2 cellular contexts compared by ENCODE assay signal in the genomic region with DNA sequence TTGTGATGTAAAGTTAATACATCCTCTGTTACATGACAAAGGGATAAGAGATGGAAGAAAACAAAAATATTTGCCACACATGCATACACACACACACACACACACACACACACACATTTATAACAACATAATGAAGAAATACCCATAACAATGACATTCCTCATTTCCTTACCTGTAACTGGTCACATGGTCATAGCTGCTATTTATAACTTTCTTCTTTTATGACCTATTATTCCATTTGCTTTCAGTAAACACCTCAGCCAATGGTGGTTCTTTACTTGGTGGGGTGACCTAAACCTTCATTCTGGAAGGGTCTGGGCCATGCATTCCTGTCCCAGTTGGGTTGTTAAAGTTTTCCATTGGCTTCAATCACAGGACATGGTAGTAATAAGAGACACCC.
TF ChIP-seq lines count a peak whose summit lies in the region.

No MANE protein-coding gene starts in this region.

TF ChIP-seq in SK-N-SH, 30 proteins besides CTCF, POLR2A, EP300 and RAD21 (continued from another document):
- TF ChIP-seq ELF1 (IDR thresholded peaks at IDR 0.05) (no peak), SMC3 (IDR thresholded peaks at IDR 0.05; ENCODE audit: low read depth, low read length) (no peak), RXRA (IDR thresholded peaks at IDR 0.05; ENCODE audit: borderline replicate concordance, low read depth) (no peak), RFX5 (IDR thresholded peaks at IDR 0.05; ENCODE audit: low read length) (no peak), RCOR1 (IDR thresholded peaks at IDR 0.05; ENCODE audit: low read length) (no peak), CHD2 (IDR thresholded peaks at IDR 0.05; ENCODE audit: low read length, partially characterized antibody) (no peak), MXI1 (IDR thresholded peaks at IDR 0.05; ENCODE audit: low read depth, low read length) (no peak), JUND (IDR thresholded peaks at IDR 0.05) (no peak), SIN3A (IDR thresholded peaks at IDR 0.05; ENCODE audit: borderline replicate concordance, low read depth, low read length) (no peak), TCF12 (IDR thresholded peaks at IDR 0.05) (no peak), FOXM1 (IDR thresholded peaks at IDR 0.05; ENCODE audit: low read depth) (no peak)
- TF ChIP-seq, protein P1, sequence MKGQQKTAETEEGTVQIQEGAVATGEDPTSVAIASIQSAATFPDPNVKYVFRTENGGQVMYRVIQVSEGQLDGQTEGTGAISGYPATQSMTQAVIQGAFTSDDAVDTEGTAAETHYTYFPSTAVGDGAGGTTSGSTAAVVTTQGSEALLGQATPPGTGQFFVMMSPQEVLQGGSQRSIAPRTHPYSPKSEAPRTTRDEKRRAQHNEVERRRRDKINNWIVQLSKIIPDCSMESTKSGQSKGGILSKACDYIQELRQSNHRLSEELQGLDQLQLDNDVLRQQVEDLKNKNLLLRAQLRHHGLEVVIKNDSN (IDR thresholded peaks at IDR 0.05; ENCODE audit: borderline replicate concordance, low read depth): no peak
- TF ChIP-seq, protein P2, sequence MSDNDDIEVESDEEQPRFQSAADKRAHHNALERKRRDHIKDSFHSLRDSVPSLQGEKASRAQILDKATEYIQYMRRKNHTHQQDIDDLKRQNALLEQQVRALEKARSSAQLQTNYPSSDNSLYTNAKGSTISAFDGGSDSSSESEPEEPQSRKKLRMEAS (IDR thresholded peaks at IDR 0.05; ENCODE audit: low read depth): no peak
- TF ChIP-seq, protein P3, sequence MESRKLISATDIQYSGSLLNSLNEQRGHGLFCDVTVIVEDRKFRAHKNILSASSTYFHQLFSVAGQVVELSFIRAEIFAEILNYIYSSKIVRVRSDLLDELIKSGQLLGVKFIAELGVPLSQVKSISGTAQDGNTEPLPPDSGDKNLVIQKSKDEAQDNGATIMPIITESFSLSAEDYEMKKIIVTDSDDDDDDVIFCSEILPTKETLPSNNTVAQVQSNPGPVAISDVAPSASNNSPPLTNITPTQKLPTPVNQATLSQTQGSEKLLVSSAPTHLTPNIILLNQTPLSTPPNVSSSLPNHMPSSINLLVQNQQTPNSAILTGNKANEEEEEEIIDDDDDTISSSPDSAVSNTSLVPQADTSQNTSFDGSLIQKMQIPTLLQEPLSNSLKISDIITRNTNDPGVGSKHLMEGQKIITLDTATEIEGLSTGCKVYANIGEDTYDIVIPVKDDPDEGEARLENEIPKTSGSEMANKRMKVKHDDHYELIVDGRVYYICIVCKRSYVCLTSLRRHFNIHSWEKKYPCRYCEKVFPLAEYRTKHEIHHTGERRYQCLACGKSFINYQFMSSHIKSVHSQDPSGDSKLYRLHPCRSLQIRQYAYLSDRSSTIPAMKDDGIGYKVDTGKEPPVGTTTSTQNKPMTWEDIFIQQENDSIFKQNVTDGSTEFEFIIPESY (IDR thresholded peaks at IDR 0.05; ENCODE audit: borderline replicate concordance, low read depth): no peak
- TF ChIP-seq, protein P4, sequence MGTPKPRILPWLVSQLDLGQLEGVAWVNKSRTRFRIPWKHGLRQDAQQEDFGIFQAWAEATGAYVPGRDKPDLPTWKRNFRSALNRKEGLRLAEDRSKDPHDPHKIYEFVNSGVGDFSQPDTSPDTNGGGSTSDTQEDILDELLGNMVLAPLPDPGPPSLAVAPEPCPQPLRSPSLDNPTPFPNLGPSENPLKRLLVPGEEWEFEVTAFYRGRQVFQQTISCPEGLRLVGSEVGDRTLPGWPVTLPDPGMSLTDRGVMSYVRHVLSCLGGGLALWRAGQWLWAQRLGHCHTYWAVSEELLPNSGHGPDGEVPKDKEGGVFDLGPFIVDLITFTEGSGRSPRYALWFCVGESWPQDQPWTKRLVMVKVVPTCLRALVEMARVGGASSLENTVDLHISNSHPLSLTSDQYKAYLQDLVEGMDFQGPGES (IDR thresholded peaks at IDR 0.05; ENCODE audit: low read depth, low read length): no peak
- TF ChIP-seq, protein P5, sequence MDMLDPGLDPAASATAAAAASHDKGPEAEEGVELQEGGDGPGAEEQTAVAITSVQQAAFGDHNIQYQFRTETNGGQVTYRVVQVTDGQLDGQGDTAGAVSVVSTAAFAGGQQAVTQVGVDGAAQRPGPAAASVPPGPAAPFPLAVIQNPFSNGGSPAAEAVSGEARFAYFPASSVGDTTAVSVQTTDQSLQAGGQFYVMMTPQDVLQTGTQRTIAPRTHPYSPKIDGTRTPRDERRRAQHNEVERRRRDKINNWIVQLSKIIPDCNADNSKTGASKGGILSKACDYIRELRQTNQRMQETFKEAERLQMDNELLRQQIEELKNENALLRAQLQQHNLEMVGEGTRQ (IDR thresholded peaks at IDR 0.05; ENCODE audit: borderline replicate concordance, low read depth, low read length): no peak

TF ChIP-seq in SK-N-SH treated with all-trans-retinoic acid at 6 μM for 48 hours, 23 proteins besides CTCF, POLR2A, EP300 and RAD21 (continued from another document):
- TF ChIP-seq TCF4 (CRISPR knock-in tag; IDR thresholded peaks at IDR 0.05; ENCODE audit: borderline replicate concordance) (no peak), ESRRG (CRISPR knock-in tag; IDR thresholded peaks at IDR 0.05) (no peak)
- TF ChIP-seq, protein P6, sequence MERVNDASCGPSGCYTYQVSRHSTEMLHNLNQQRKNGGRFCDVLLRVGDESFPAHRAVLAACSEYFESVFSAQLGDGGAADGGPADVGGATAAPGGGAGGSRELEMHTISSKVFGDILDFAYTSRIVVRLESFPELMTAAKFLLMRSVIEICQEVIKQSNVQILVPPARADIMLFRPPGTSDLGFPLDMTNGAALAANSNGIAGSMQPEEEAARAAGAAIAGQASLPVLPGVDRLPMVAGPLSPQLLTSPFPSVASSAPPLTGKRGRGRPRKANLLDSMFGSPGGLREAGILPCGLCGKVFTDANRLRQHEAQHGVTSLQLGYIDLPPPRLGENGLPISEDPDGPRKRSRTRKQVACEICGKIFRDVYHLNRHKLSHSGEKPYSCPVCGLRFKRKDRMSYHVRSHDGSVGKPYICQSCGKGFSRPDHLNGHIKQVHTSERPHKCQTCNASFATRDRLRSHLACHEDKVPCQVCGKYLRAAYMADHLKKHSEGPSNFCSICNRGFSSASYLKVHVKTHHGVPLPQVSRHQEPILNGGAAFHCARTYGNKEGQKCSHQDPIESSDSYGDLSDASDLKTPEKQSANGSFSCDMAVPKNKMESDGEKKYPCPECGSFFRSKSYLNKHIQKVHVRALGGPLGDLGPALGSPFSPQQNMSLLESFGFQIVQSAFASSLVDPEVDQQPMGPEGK (CRISPR knock-in tag; IDR thresholded peaks at IDR 0.05; ENCODE audit: borderline replicate concordance): no peak
- TF ChIP-seq, protein P7, sequence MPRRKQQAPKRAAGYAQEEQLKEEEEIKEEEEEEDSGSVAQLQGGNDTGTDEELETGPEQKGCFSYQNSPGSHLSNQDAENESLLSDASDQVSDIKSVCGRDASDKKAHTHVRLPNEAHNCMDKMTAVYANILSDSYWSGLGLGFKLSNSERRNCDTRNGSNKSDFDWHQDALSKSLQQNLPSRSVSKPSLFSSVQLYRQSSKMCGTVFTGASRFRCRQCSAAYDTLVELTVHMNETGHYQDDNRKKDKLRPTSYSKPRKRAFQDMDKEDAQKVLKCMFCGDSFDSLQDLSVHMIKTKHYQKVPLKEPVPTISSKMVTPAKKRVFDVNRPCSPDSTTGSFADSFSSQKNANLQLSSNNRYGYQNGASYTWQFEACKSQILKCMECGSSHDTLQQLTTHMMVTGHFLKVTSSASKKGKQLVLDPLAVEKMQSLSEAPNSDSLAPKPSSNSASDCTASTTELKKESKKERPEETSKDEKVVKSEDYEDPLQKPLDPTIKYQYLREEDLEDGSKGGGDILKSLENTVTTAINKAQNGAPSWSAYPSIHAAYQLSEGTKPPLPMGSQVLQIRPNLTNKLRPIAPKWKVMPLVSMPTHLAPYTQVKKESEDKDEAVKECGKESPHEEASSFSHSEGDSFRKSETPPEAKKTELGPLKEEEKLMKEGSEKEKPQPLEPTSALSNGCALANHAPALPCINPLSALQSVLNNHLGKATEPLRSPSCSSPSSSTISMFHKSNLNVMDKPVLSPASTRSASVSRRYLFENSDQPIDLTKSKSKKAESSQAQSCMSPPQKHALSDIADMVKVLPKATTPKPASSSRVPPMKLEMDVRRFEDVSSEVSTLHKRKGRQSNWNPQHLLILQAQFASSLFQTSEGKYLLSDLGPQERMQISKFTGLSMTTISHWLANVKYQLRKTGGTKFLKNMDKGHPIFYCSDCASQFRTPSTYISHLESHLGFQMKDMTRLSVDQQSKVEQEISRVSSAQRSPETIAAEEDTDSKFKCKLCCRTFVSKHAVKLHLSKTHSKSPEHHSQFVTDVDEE (CRISPR knock-in tag; IDR thresholded peaks at IDR 0.05): no peak
